1 cellular context compared by ENCODE assay signal in the genomic region with DNA sequence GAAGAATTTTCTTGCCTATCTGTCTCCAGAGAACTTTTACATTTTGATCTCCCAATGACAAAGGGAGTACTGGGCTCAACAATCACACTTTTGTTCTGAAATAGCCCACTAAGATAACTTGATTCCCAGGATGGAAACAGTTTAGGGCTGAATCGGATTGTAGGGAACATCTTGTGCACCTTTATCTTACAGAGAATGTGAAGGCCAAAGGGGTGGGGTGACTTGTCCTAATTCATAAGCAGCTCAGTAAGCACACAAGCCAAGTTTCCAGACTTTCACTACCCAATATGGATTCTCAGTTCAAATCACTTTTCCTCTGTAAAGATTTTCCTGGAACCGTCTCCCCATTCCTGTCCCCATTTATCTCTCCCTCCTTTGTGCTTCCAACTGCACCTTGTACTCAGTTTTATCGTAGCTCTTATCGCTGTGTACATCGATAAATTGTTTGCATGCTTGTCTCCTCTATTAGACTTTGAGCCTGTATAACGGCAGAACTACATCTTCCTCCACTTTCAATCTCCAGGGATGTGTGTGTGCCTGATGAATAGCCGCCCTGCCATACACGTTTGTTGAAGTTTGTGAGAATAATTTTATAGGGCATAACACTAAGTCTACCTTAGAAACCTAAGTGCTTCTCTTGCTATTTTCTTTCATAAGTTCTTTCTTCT.
TF ChIP-seq lines count a peak whose summit lies in the region.

No MANE protein-coding gene starts in this region.

TF ChIP-seq in H1, 55 proteins besides CTCF, POLR2A, EP300 and RAD21 (continued from another document):
- no peak for TF ChIP-seq ATF2 (IDR thresholded peaks at IDR 0.05; ENCODE audit: low read length)
- no peak for TF ChIP-seq HDAC2 (IDR thresholded peaks at IDR 0.05; ENCODE audit: borderline replicate concordance in 1 of 2, low read depth in 2 of 2, low read length in 2 of 2)
- no peak for TF ChIP-seq NRF1 (IDR thresholded peaks at IDR 0.05; ENCODE audit: low read depth, low read length)
- TF ChIP-seq SIRT6 (IDR thresholded peaks at IDR 0.05; ENCODE audit: low read length) = no peak
- TF ChIP-seq TAF1 (IDR thresholded peaks at IDR 0.05; ENCODE audit: low read depth, low read length) = no peak
